ENCODE assay signal across 22 cellular contexts in genomic region chr10:66218981-66219587, GRCh38.
"Had no signal": no experiment of that assay in that cellular context is flagged by ENCODE, and none has a peak within 500 bp of the region (broad histone marks: within the 10 kb centered on the region; RNA-seq: fewer than 3 reads in every experiment).

No MANE protein-coding gene starts in this region.

- H3K4me3 Mint-ChIP-seq: activated CD4-positive, alpha-beta T cell treated with anti-CD3 and anti-CD28 coated beads, Interleukin-2, amount 10 ng/mL, durations not matched to agents 24 days and 14 days; activated CD8-positive, alpha-beta memory T cell treated with anti-CD3 and anti-CD28 coated beads, Interleukin-2, amount 10 ng/mL, durations not matched to agents 7 days and 5 days; endodermal cell; naive thymus-derived CD8-positive, alpha-beta T cell; stimulated activated memory B cell treated with anti-CD40 and anti-IgM and Interleukin-4, amounts not matched to agents 10 μg/mL and 1 μg/mL and 100 μg/mL, for 72 hours; T-helper 2 cell treated with Interferon-gamma antibody and Interleukin-4, amounts not matched to agents 5 μg/mL and 100 μg/mL, for 36 hours; WTC11 had no signal

- DNase-seq: activated CD4-positive, alpha-beta T cell treated with anti-CD3 and anti-CD28 coated beads, Interleukin-2, amount 10 ng/mL, durations not matched to agents 24 days and 14 days; activated CD8-positive, alpha-beta memory T cell treated with anti-CD3 and anti-CD28 coated beads, Interleukin-2, amount 10 ng/mL, durations not matched to agents 7 days and 5 days; activated gamma-delta T cell treated with Interleukin-2 at 50 U/mL for 16 hours; amygdala; body of pancreas; caudate nucleus; endodermal cell; foreskin fibroblast; left cardiac atrium; mesendoderm; naive thymus-derived CD8-positive, alpha-beta T cell; ovary; psoas muscle; right cardiac atrium; SHP77 treated with DMSO at 0.1 percent for 48 hours; SK-N-SH; thyroid gland had no signal

- H3K27me3 Mint-ChIP-seq: activated CD4-positive, alpha-beta T cell treated with anti-CD3 and anti-CD28 coated beads, Interleukin-2, amount 10 ng/mL, durations not matched to agents 24 days and 14 days; activated CD8-positive, alpha-beta memory T cell treated with anti-CD3 and anti-CD28 coated beads, Interleukin-2, amount 10 ng/mL, durations not matched to agents 7 days and 5 days; naive thymus-derived CD8-positive, alpha-beta T cell; stimulated activated memory B cell treated with anti-CD40 and anti-IgM and Interleukin-4, amounts not matched to agents 10 μg/mL and 1 μg/mL and 100 μg/mL, for 72 hours had no signal

- H3K27me3 ChIP-seq: body of pancreas, ovary, thyroid gland had no signal

- H3K9ac ChIP-seq: SK-N-SH had no signal

- H3K9me3 ChIP-seq: body of pancreas, ovary, psoas muscle, SK-N-SH, thyroid gland had no signal

- H3K4me3 ChIP-seq: body of pancreas, ovary, psoas muscle, skin epidermis, thyroid gland had no signal

- H3K4me1 Mint-ChIP-seq: endodermal cell; naive thymus-derived CD8-positive, alpha-beta T cell; stimulated activated memory B cell treated with anti-CD40 and anti-IgM and Interleukin-4, amounts not matched to agents 10 μg/mL and 1 μg/mL and 100 μg/mL, for 72 hours; WTC11 had no signal

- H3K36me3 ChIP-seq: ovary, thyroid gland had no signal

- H3K27ac Mint-ChIP-seq: activated CD4-positive, alpha-beta T cell treated with anti-CD3 and anti-CD28 coated beads, Interleukin-2, amount 10 ng/mL, durations not matched to agents 24 days and 14 days; activated CD8-positive, alpha-beta memory T cell treated with anti-CD3 and anti-CD28 coated beads, Interleukin-2, amount 10 ng/mL, durations not matched to agents 7 days and 5 days; endodermal cell; naive thymus-derived CD8-positive, alpha-beta T cell; stimulated activated memory B cell treated with anti-CD40 and anti-IgM and Interleukin-4, amounts not matched to agents 10 μg/mL and 1 μg/mL and 100 μg/mL, for 72 hours; T-helper 2 cell treated with Interferon-gamma antibody and Interleukin-4, amounts not matched to agents 5 μg/mL and 100 μg/mL, for 36 hours; WTC11 had no signal

- H3K36me3 Mint-ChIP-seq: activated CD8-positive, alpha-beta memory T cell treated with anti-CD3 and anti-CD28 coated beads, Interleukin-2, amount 10 ng/mL, durations not matched to agents 7 days and 5 days; naive thymus-derived CD8-positive, alpha-beta T cell; stimulated activated memory B cell treated with anti-CD40 and anti-IgM and Interleukin-4, amounts not matched to agents 10 μg/mL and 1 μg/mL and 100 μg/mL, for 72 hours; WTC11 had no signal

- H3K4me2 ChIP-seq: SK-N-SH had no signal

- H3K4me1 ChIP-seq: body of pancreas, psoas muscle, thyroid gland had no signal

- ATAC-seq: activated CD8-positive, alpha-beta memory T cell treated with anti-CD3 and anti-CD28 coated beads, Interleukin-2, amount 10 ng/mL, durations not matched to agents 7 days and 5 days; body of pancreas; left cardiac atrium; naive thymus-derived CD8-positive, alpha-beta T cell; psoas muscle; right cardiac atrium; stimulated activated memory B cell treated with anti-CD40 and anti-IgM and Interleukin-4, amounts not matched to agents 10 μg/mL and 1 μg/mL and 100 μg/mL, for 72 hours; WTC11 had no signal

- H3K9me3 Mint-ChIP-seq: endodermal cell had no signal

- H3K27ac ChIP-seq: body of pancreas, epithelial cell of prostate, ovary, psoas muscle, skin epidermis, thyroid gland had no signal
